Comparison of ENCODE assay signal across 10 cellular contexts in the genomic region with DNA sequence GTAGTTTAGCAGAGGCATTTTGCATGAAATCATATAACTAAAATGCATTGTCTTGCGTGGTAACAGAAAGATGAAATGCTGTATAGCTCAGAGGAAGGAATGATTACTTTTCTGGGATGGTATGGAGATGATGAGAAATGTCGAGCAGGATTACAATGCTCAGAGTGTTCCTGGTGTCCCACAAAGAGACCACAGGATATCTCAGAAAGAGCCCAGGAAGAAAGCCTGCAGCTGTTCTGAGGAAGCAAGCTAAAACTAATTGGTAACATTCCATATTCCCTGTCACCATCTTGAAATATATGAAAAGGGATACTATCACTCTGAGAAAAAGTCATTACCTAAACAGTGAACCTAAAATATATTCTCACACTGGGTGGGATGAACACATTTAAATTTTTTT.
"Had no signal": no experiment of that assay in that cellular context is flagged by ENCODE, and none has a peak within 500 bp of the region (broad histone marks: within the 10 kb centered on the region; RNA-seq: fewer than 3 reads in every experiment).

No MANE protein-coding gene starts in this region.

- DNase-seq: GM23248, GOT3, H7, HFFc6, KBM-7 had no signal

- H3K4me1 Mint-ChIP-seq: IgD-negative memory B cell had no signal

- H3K36me3 ChIP-seq: HAP-1 had no signal

- ATAC-seq: HCT116, HepG2 had no signal

- H3K9me3 Mint-ChIP-seq: HFFc6, IgD-negative memory B cell had no signal

- H3K4me3 ChIP-seq: GM23248, HAP-1 had no signal

- H3K9ac ChIP-seq: GM23248 had no signal

- H2AFZ ChIP-seq: GM23248 had no signal

- H3K4me1 ChIP-seq: HAP-1 had no signal

- H3K36me3 Mint-ChIP-seq: IgD-negative memory B cell had no signal

- H3K27me3 Mint-ChIP-seq: IgD-negative memory B cell had no signal

- H3K9me3 ChIP-seq: HAP-1 had no signal

- H3K27ac ChIP-seq: GM23248, HL-60 had no signal

- H3K4me3 Mint-ChIP-seq: HFFc6, IgD-negative memory B cell had no signal

- H3K27ac Mint-ChIP-seq: HFFc6, IgD-negative memory B cell had no signal
